8 cellular contexts compared by ENCODE assay signal in genomic region chr1:2546515-2547209, GRCh38. TPM values are rescaled to one million over a fixed set of nuclear protein-coding genes. Genes with fewer than 3 reads are reported as not detected.
DNase-seq lines count a peak whose midpoint lies in the region; ATAC-seq and TF ChIP-seq lines count a peak whose summit lies in the region.

No MANE protein-coding gene starts in this region.

- peak; percentile 23 to 46 for ATAC-seq in CD4-positive, CD25-positive, alpha-beta regulatory T cell (ENCODE audit: low read depth in 2 of 2)
- peak; percentile 29 for ATAC-seq in GM19452 (IDR thresholded peaks at IDR 0.05; ENCODE audit: unreplicated experiment)
- peak; percentile 70 for ATAC-seq in PC-3
- peak; percentile 41 to 67 (median 48) for ATAC-seq in natural killer cell

- peak overlapping the region; percentile 78 for H3K9ac ChIP-seq in PC-3 (ENCODE audit: low read length)
- H3K9ac ChIP-seq in fibroblast of lung (ENCODE audit: insufficient read depth, low read length), result peak overlapping the region; percentile 60

- H3K27me3 Mint-ChIP-seq in CD4-positive, CD25-positive, alpha-beta regulatory T cell, result peaks cover 13% of the 10 kb centered on the region
- H3K27me3 Mint-ChIP-seq in natural killer cell (ENCODE audit: low read depth in 2 of 2), result no peaks in the 10 kb centered on the region
- H3K27me3 Mint-ChIP-seq in stimulated activated naive CD8-positive, alpha-beta T cell treated with anti-CD3 and anti-CD28 coated beads, Interleukin-15, Interleukin-2, amounts not matched to agents 100 ng/mL and 50 ng/mL, for 24 hours, result no peaks in the 10 kb centered on the region

- H3K27me3 ChIP-seq in CD4-positive, CD25-positive, alpha-beta regulatory T cell (ENCODE audit: control insufficient read depth, insufficient read depth, low read length), result no peaks in the 10 kb centered on the region
- H3K27me3 ChIP-seq in HL-60 (ENCODE audit: insufficient read depth, poor library complexity, severe bottlenecking) (no peaks in the 10 kb centered on the region), PC-3 (ENCODE audit: low read length) (no peaks in the 10 kb centered on the region), fibroblast of lung (ENCODE audit: control insufficient read depth, insufficient read depth, low read length) (no peaks in the 10 kb centered on the region)

- POLR2A ChIA-PET in PC-3 (lab: Charles Lee; ENCODE audit: unreplicated experiment), result interaction anchor here (0.6 to 1.2 kb wide), 3 partner anchors 14 to 20 kb away, joined by 5 to 10 read pairs (median 8); partner anchors contain the start of gene PANK4

- peak overlapping the region; percentile 55 for H3K4me3 ChIP-seq in CD4-positive, CD25-positive, alpha-beta regulatory T cell (ENCODE audit: low read depth, low read length)
- H3K4me3 ChIP-seq in HL-60 (replicated peaks; ENCODE audit: insufficient read depth, low read length) (peak overlapping the region; percentile 69), PC-3 (ENCODE audit: low read length) (peak overlapping the region; percentile 69), fibroblast of lung (replicated peaks in 1 of 4; ENCODE audit: control extremely low read depth in 1 of 4, insufficient read depth in 1 of 4, low read depth in 3 of 4, low read length in 4 of 4) (peak overlapping the region; percentile 22 to 63 (median 53))

- H3K9me3 Mint-ChIP-seq in CD4-positive, CD25-positive, alpha-beta regulatory T cell, result no peaks in the 10 kb centered on the region
- no peaks in the 10 kb centered on the region for H3K9me3 Mint-ChIP-seq in natural killer cell
- no peaks in the 10 kb centered on the region for H3K9me3 Mint-ChIP-seq in stimulated activated naive CD8-positive, alpha-beta T cell treated with anti-CD3 and anti-CD28 coated beads, Interleukin-15, Interleukin-2, amounts not matched to agents 100 ng/mL and 50 ng/mL, for 24 hours

- H3K36me3 Mint-ChIP-seq in CD4-positive, CD25-positive, alpha-beta regulatory T cell, result no peaks in the 10 kb centered on the region
- H3K36me3 Mint-ChIP-seq in natural killer cell, result no peaks in the 10 kb centered on the region
- no peaks in the 10 kb centered on the region for H3K36me3 Mint-ChIP-seq in stimulated activated naive CD8-positive, alpha-beta T cell treated with anti-CD3 and anti-CD28 coated beads, Interleukin-15, Interleukin-2, amounts not matched to agents 100 ng/mL and 50 ng/mL, for 24 hours (ENCODE audit: low read depth)

- peak overlapping the region; percentile 61 for H2AFZ ChIP-seq in PC-3 (ENCODE audit: low read length)
- peak overlapping the region; percentile 35 for H2AFZ ChIP-seq in fibroblast of lung (ENCODE audit: low read length)

- H3K4me2 ChIP-seq in PC-3 (ENCODE audit: low read length), result peak overlapping the region; percentile 90
- H3K4me2 ChIP-seq in fibroblast of lung (ENCODE audit: extremely low read depth, insufficient read depth, low read length), result peak overlapping the region; percentile 81

- H3K4me1 ChIP-seq in CD4-positive, CD25-positive, alpha-beta regulatory T cell (ENCODE audit: control insufficient read depth, insufficient read depth, low read length, poor library complexity, severe bottlenecking), result peaks cover 45% of the 10 kb centered on the region
- peaks cover 22% of the 10 kb centered on the region for H3K4me1 ChIP-seq in PC-3 (ENCODE audit: insufficient read depth, low read length)
- H3K4me1 ChIP-seq in fibroblast of lung (ENCODE audit: control insufficient read depth, extremely low read depth, insufficient read depth, low read length), result peaks cover 14% of the 10 kb centered on the region

- peak overlapping the region; percentile 94 to 99 (median 95) for H3K4me3 Mint-ChIP-seq in CD4-positive, CD25-positive, alpha-beta regulatory T cell
- peak overlapping the region; percentile 94 for H3K4me3 Mint-ChIP-seq in natural killer cell
- H3K4me3 Mint-ChIP-seq in stimulated activated naive CD8-positive, alpha-beta T cell treated with anti-CD3 and anti-CD28 coated beads, Interleukin-15, Interleukin-2, amounts not matched to agents 100 ng/mL and 50 ng/mL, for 24 hours, result peak overlapping the region; percentile 81

- H3K36me3 ChIP-seq in CD4-positive, CD25-positive, alpha-beta regulatory T cell (ENCODE audit: control insufficient read depth, insufficient read depth, low read length), result no peaks in the 10 kb centered on the region
- H3K36me3 ChIP-seq in PC-3 (ENCODE audit: low read depth, low read length), result no peaks in the 10 kb centered on the region
- no peaks in the 10 kb centered on the region for H3K36me3 ChIP-seq in fibroblast of lung (ENCODE audit: control insufficient read depth, insufficient read depth, low read length)

- H3K27ac ChIP-seq in CD4-positive, CD25-positive, alpha-beta regulatory T cell (ENCODE audit: insufficient read depth, low read length, poor library complexity, severe bottlenecking), result peak overlapping the region; percentile 97
- H3K27ac ChIP-seq in HL-60 (replicated peaks), result peak overlapping the region; percentile 91
- H3K27ac ChIP-seq in PC-3 (ENCODE audit: low read length), result peak overlapping the region; percentile 64
- H3K27ac ChIP-seq in fibroblast of lung (ENCODE audit: insufficient read depth, low read length), result peak overlapping the region; percentile 25

- H3K79me2 ChIP-seq in PC-3 (ENCODE audit: low read length) (no peaks in the 10 kb centered on the region), fibroblast of lung (ENCODE audit: control insufficient read depth, insufficient read depth, low read length) (no peaks in the 10 kb centered on the region)

- no peaks in the 10 kb centered on the region for H3K9me3 ChIP-seq in CD4-positive, CD25-positive, alpha-beta regulatory T cell (ENCODE audit: control insufficient read depth in 2 of 2, low read length in 2 of 2)
- no peaks in the 10 kb centered on the region for H3K9me3 ChIP-seq in PC-3 (ENCODE audit: low read length)
- H3K9me3 ChIP-seq in fibroblast of lung (ENCODE audit: control insufficient read depth, insufficient read depth, low read depth, low read length), result no peaks in the 10 kb centered on the region

- DNase-seq in CD4-positive, CD25-positive, alpha-beta regulatory T cell, result peak; percentile 83 to 96 (median 85)
- DNase-seq in HL-60 (ENCODE audit: low read depth in 1 of 2, low spot score in 1 of 2), result peak; percentile 87 to 92
- DNase-seq in PC-3, result peak; percentile 98
- DNase-seq in activated T-helper 1 cell treated with anti-CD3 and anti-CD28 coated beads, Interleukin-2, amount 50 U/mL, for 16 hours (ENCODE audit: low read depth in 1 of 2, low spot score in 1 of 2), result peak; percentile 57 to 64
- DNase-seq in fibroblast of lung (ENCODE audit: low read depth in 2 of 2), result peak; percentile 65 to 70
- DNase-seq in natural killer cell, result peak; percentile 74

- TF ChIP-seq CTCF in HL-60 (IDR thresholded peaks at IDR 0.05; ENCODE audit: insufficient read depth, low read length) (no peak), PC-3 (conservative IDR thresholded peaks at IDR 0.05; ENCODE audit: low read depth, low read length) (no peak), fibroblast of lung (conservative IDR thresholded peaks at IDR 0.05 in 1 of 2, IDR thresholded peaks at IDR 0.05 in 1 of 2; ENCODE audit: low read depth in 1 of 2, low read length in 2 of 2) (no peak), natural killer cell (IDR thresholded peaks at IDR 0.05) (no peak)

- H3K9me2 ChIP-seq in PC-3 (replicated peaks; ENCODE audit: low read length), result no peaks in the 10 kb centered on the region

- peaks cover 0 to 33% (median 8%) of the 10 kb centered on the region in 4 donors for H3K4me1 Mint-ChIP-seq in CD4-positive, CD25-positive, alpha-beta regulatory T cell
- H3K4me1 Mint-ChIP-seq in natural killer cell, result peaks cover 0 to 31% of the 10 kb centered on the region in 2 donors
- H3K4me1 Mint-ChIP-seq in stimulated activated naive CD8-positive, alpha-beta T cell treated with anti-CD3 and anti-CD28 coated beads, Interleukin-15, Interleukin-2, amounts not matched to agents 100 ng/mL and 50 ng/mL, for 24 hours (ENCODE audit: low read depth), result peaks cover 37% of the 10 kb centered on the region

- H4K20me1 ChIP-seq in PC-3 (ENCODE audit: low read length) (no peaks in the 10 kb centered on the region), fibroblast of lung (ENCODE audit: control insufficient read depth, extremely low read depth, insufficient read depth, low read length) (no peaks in the 10 kb centered on the region)

- CTCF ChIA-PET in PC-3 (lab: Charles Lee), result interaction anchor here (0.5 to 2.3 kb wide), 9 partner anchors 12 to 132 kb away, joined by 3 to 15 read pairs (median 4); partner anchors contain the start of gene PANK4

- H3K27ac Mint-ChIP-seq in CD4-positive, CD25-positive, alpha-beta regulatory T cell, result peak overlapping the region; percentile 95 to 98 (median 96)
- H3K27ac Mint-ChIP-seq in natural killer cell, result peak overlapping the region; percentile 94 to 97
- H3K27ac Mint-ChIP-seq in stimulated activated naive CD8-positive, alpha-beta T cell treated with anti-CD3 and anti-CD28 coated beads, Interleukin-15, Interleukin-2, amounts not matched to agents 100 ng/mL and 50 ng/mL, for 24 hours, result peak overlapping the region; percentile 95

- BruUV-seq in PC-3 (replicated peaks; lab: Mats Ljungman, UMichigan), result TSS peak; percentile 84

- no peaks in the 10 kb centered on the region for H3F3A ChIP-seq in PC-3 (ENCODE audit: low read length, unreplicated experiment)

- intact Hi-C loops in PC-3 (cut with micrococcal nuclease) (loop anchor here (1.0 to 5.0 kb wide), 6 partner anchors 20 to 354 kb away; partner anchors contain the start of genes FAAP20, PANK4 and PRXL2B), natural killer cell (cut with micrococcal nuclease) (loop anchor here (1.0 to 10.0 kb wide), 4 partner anchors 20 to 352 kb away; partner anchors contain the start of genes FAAP20 and PANK4)

RNA-seq across cellular contexts. Expression of gene TNFRSF14, which starts 9.5 kb away (rescaled TPM):
- 235 TPM for total RNA-seq in CD4-positive, CD25-positive, alpha-beta regulatory T cell
- 10 to 100 TPM; 57.3 to 75.8 (median 73.8) TPM for polyA plus RNA-seq in CD4-positive, CD25-positive, alpha-beta regulatory T cell
- total RNA-seq in PC-3 (2014; rRNA removed) (21.1 and 25.5 TPM in 2 replicates), fibroblast of lung (76.3 and 85.0 TPM in 2 replicates), natural killer cell (100 to 1,000 TPM; 228 to 266 (median 262) TPM)
- 9.9 and 15.2 TPM in 2 replicates for polyA plus RNA-seq in fibroblast of lung
- polyA plus RNA-seq in fibroblast of lung (2012), result 15.5 and 21.0 TPM in 2 replicates
- polyA minus RNA-seq in fibroblast of lung (ENCODE audit: low replicate concordance), result 12.9 and 16.3 TPM in 2 replicates

RNA-seq across cellular contexts. Expression of gene HES5, which starts 16.6 kb away (rescaled TPM):
- not detected for total RNA-seq in CD4-positive, CD25-positive, alpha-beta regulatory T cell
- polyA plus RNA-seq in CD4-positive, CD25-positive, alpha-beta regulatory T cell, result not detected
- 0.84 and 1.8 TPM in 2 replicates for total RNA-seq in PC-3 (2014; rRNA removed)
- not detected in 2 replicates for total RNA-seq in fibroblast of lung
- polyA plus RNA-seq in fibroblast of lung, result not detected in 2 replicates
- polyA plus RNA-seq in fibroblast of lung (2012), result not detected in 2 replicates
- not detected in 2 replicates for polyA minus RNA-seq in fibroblast of lung (ENCODE audit: low replicate concordance)
- total RNA-seq in natural killer cell, result not detected

RNA-seq across cellular contexts. Expression of gene PANK4, which starts 20.3 kb away (rescaled TPM):
- 66.6 TPM for total RNA-seq in CD4-positive, CD25-positive, alpha-beta regulatory T cell
- 10 to 100 TPM; 16.8 to 23.7 (median 17.3) TPM for polyA plus RNA-seq in CD4-positive, CD25-positive, alpha-beta regulatory T cell
- total RNA-seq in PC-3 (2014; rRNA removed) (69.4 and 86.9 TPM in 2 replicates), fibroblast of lung (16.9 and 17.0 TPM in 2 replicates), natural killer cell (10 to 100 TPM; 48.2 to 75.7 (median 61.8) TPM)
- polyA plus RNA-seq in fibroblast of lung, result 8.5 and 10.4 TPM in 2 replicates
- polyA plus RNA-seq in fibroblast of lung (2012), result 9.1 and 13.2 TPM in 2 replicates
- 8.0 and 16.1 TPM in 2 replicates for polyA minus RNA-seq in fibroblast of lung (ENCODE audit: low replicate concordance)

RNA-seq across cellular contexts. Expression of gene PRXL2B, which starts 39.9 kb away (rescaled TPM):
- total RNA-seq in CD4-positive, CD25-positive, alpha-beta regulatory T cell, result 24.5 TPM
- polyA plus RNA-seq in CD4-positive, CD25-positive, alpha-beta regulatory T cell, result 10 to 100 TPM; 24.7 to 31.1 (median 27.2) TPM
- 75.0 and 85.0 TPM in 2 replicates for total RNA-seq in PC-3 (2014; rRNA removed)
- total RNA-seq in fibroblast of lung, result 8.0 and 11.7 TPM in 2 replicates
- polyA plus RNA-seq in fibroblast of lung, result 13.8 and 19.2 TPM in 2 replicates
- 21.5 and 31.0 TPM in 2 replicates for polyA plus RNA-seq in fibroblast of lung (2012)
- 15.9 and 23.2 TPM in 2 replicates for polyA minus RNA-seq in fibroblast of lung (ENCODE audit: low replicate concordance)
- 10 to 100 TPM; 11.3 to 15.1 (median 11.6) TPM for total RNA-seq in natural killer cell

Comparison
In these comparisons a context has a peak if more than half of its experiments do, and no peak if none do; other contexts are left out.
1. Peak in every context shown above with its lines: DNase-seq, ATAC-seq, H3K4me3 ChIP-seq and H3K27ac ChIP-seq.
2. H3K27ac ChIP-seq: peak in every context shown above with its lines; median percentile 97 in CD4-positive, CD25-positive, alpha-beta regulatory T cell; 91 in HL-60; 64 in PC-3; 25 in fibroblast of lung.